Comparison of ENCODE assay signal across 20 cellular contexts in the genomic region with DNA sequence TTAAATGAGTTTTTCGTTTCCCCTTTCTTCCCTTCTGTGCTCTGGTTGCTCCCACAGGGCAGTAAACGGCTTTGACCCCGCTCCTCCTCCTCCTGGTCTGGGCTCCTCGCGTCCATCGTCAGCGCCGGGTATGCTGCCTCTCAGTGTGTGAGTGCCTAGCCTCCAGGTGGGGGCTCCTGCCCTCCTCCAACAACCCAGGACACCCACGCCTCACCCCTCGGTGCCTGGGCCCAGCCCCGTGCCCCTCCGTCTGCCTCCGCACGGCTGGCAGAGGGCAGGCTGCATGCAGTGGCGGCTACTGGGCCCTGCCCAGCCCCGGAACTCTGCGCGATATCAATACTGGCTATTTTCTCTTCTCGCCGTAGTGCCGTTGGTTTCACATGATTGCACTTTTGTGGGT.
"Had no signal": no experiment of that assay in that cellular context is flagged by ENCODE, and none has a peak within 500 bp of the region (broad histone marks: within the 10 kb centered on the region; RNA-seq: fewer than 3 reads in every experiment).

No MANE protein-coding gene starts in this region.

- ATAC-seq: activated CD4-positive, alpha-beta T cell treated with anti-CD3 and anti-CD28 coated beads for 36 hours; activated CD8-positive, alpha-beta T cell treated with anti-CD3 and anti-CD28 coated beads for 36 hours; activated naive CD8-positive, alpha-beta T cell treated with anti-CD3 and anti-CD28 coated beads, Interleukin-2, amount 50 U/mL, for 24 hours; gastroesophageal sphincter; stimulated activated naive CD8-positive, alpha-beta T cell treated with anti-CD3 and anti-CD28 coated beads, Interleukin-15, amount 100 ng/mL, for 72 hours had no signal

- H3K4me3 Mint-ChIP-seq: activated CD4-positive, alpha-beta T cell treated with anti-CD3 and anti-CD28 coated beads for 36 hours; activated CD8-positive, alpha-beta T cell treated with anti-CD3 and anti-CD28 coated beads for 36 hours; activated naive CD8-positive, alpha-beta T cell treated with anti-CD3 and anti-CD28 coated beads, Interleukin-2, amount 50 U/mL, for 24 hours; memory B cell; neural crest cell; stimulated activated naive CD8-positive, alpha-beta T cell treated with anti-CD3 and anti-CD28 coated beads, Interleukin-15, amount 100 ng/mL, for 72 hours had no signal

- H3K27ac ChIP-seq: epithelial cell of prostate, gastroesophageal sphincter, ovary, testis, uterus, WERI-Rb-1 had no signal

- H3K27me3 ChIP-seq: gastroesophageal sphincter, ovary, testis, uterus had no signal

- H3K4me1 Mint-ChIP-seq: activated naive CD8-positive, alpha-beta T cell treated with anti-CD3 and anti-CD28 coated beads, Interleukin-2, amount 50 U/mL, for 24 hours; neural crest cell had no signal

- H3K36me3 ChIP-seq: ovary, uterus had no signal

- H3K9me3 Mint-ChIP-seq: activated CD8-positive, alpha-beta T cell treated with anti-CD3 and anti-CD28 coated beads for 36 hours; activated naive CD8-positive, alpha-beta T cell treated with anti-CD3 and anti-CD28 coated beads, Interleukin-2, amount 50 U/mL, for 24 hours; memory B cell; neural crest cell; stimulated activated naive CD8-positive, alpha-beta T cell treated with anti-CD3 and anti-CD28 coated beads, Interleukin-15, amount 100 ng/mL, for 72 hours had no signal

- H3K9me3 ChIP-seq: gastroesophageal sphincter, left ventricle myocardium inferior, ovary, testis, uterus had no signal

- H3K27ac Mint-ChIP-seq: activated CD4-positive, alpha-beta T cell treated with anti-CD3 and anti-CD28 coated beads for 36 hours; activated CD8-positive, alpha-beta T cell treated with anti-CD3 and anti-CD28 coated beads for 36 hours; activated naive CD8-positive, alpha-beta T cell treated with anti-CD3 and anti-CD28 coated beads, Interleukin-2, amount 50 U/mL, for 24 hours; memory B cell had no signal

- H3K4me3 ChIP-seq: coronary artery, gastroesophageal sphincter, left ventricle myocardium inferior, ovary, testis, uterus had no signal

- DNase-seq: activated CD4-positive, alpha-beta T cell treated with anti-CD3 and anti-CD28 coated beads for 36 hours; activated CD8-positive, alpha-beta memory T cell treated with anti-CD3 and anti-CD28 coated beads, Interleukin-2, amount 50 U/mL, for 48 hours; activated CD8-positive, alpha-beta T cell treated with anti-CD3 and anti-CD28 coated beads for 36 hours; activated naive CD4-positive, alpha-beta T cell treated with Interleukin-2 at 50 U/mL for 16 hours; activated naive CD8-positive, alpha-beta T cell treated with anti-CD3 and anti-CD28 coated beads, Interleukin-2, amount 50 U/mL, for 24 hours; effector CD8-positive, alpha-beta T cell; kidney; left ventricle myocardium inferior; ovary; stimulated activated CD4-positive, alpha-beta T cell treated with anti-CD3 and anti-CD28 coated beads, Interleukin-15, amount 100 ng/mL, for 24 hours; stimulated activated CD4-positive, alpha-beta T cell treated with anti-CD3 and anti-CD28 coated beads, Interleukin-4, amount 100 ng/mL, for 24 hours; stimulated activated naive CD8-positive, alpha-beta T cell treated with anti-CD3 and anti-CD28 coated beads, Interleukin-15, amount 100 ng/mL, for 72 hours; testis; uterus; WERI-Rb-1 had no signal

- H3K27me3 Mint-ChIP-seq: activated CD4-positive, alpha-beta T cell treated with anti-CD3 and anti-CD28 coated beads for 36 hours; activated CD8-positive, alpha-beta T cell treated with anti-CD3 and anti-CD28 coated beads for 36 hours; activated naive CD8-positive, alpha-beta T cell treated with anti-CD3 and anti-CD28 coated beads, Interleukin-2, amount 50 U/mL, for 24 hours; memory B cell; stimulated activated naive CD8-positive, alpha-beta T cell treated with anti-CD3 and anti-CD28 coated beads, Interleukin-15, amount 100 ng/mL, for 72 hours had no signal
